Comparison of ENCODE assay signal across 27 cellular contexts in the genomic region with DNA sequence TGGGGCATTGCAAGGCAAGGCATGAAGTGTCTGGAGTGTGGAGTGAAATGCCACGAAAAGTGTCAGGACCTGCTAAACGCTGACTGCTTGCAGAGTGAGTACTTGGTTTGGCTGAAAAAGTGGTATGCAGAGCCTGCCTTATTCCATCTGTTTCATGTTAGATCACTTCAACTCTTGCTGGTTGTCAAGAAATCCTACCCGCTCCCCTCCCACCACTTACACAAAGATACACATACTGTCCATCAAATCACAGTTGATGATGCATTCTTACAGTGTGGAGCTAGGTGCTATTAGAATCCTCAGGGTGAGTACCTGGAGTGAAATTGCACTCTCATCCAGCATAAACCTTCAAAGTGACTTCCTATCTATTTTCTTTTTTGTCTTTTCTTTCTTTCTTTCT.
"Had no signal": no experiment of that assay in that cellular context is flagged by ENCODE, and none has a peak within 500 bp of the region (broad histone marks: within the 10 kb centered on the region; RNA-seq: fewer than 3 reads in every experiment).

No MANE protein-coding gene starts in this region.

- DNase-seq: stimulated activated CD4-positive, alpha-beta T cell treated with anti-CD3 and anti-CD28 coated beads, Interleukin-2, amount 100 ng/mL, for 48 hours; stimulated activated CD4-positive, alpha-beta T cell treated with anti-CD3 and anti-CD28 coated beads, Interleukin-4, amount 100 ng/mL, for 1 hour; stimulated activated CD4-positive, alpha-beta T cell treated with anti-CD3 and anti-CD28 coated beads, Interleukin-4, amount 100 ng/mL, for 24 hours; stimulated activated CD4-positive, alpha-beta T cell treated with anti-CD3 and anti-CD28 coated beads, Interleukin-4, amount 100 ng/mL, for 4 hours; stimulated activated CD8-positive, alpha-beta memory T cell treated with anti-CD3 and anti-CD28 coated beads, Interleukin-4, amount 100 ng/mL, for 48 hours; stimulated activated naive B cell treated with anti-CD40 and anti-IgM and Interleukin-4, amounts not matched to agents 10 μg/mL and 1 μg/mL and 100 μg/mL, for 72 hours; stimulated activated naive CD4-positive, alpha-beta T cell; stimulated activated naive CD4-positive, alpha-beta T cell treated with Interleukin-2 at 50 U/mL for 16 hours; stimulated activated naive CD8-positive, alpha-beta T cell treated with anti-CD3 and anti-CD28 coated beads, Interleukin-15, amount 100 ng/mL, for 72 hours; stimulated activated naive CD8-positive, alpha-beta T cell treated with anti-CD3 and anti-CD28 coated beads, Interleukin-15, Interleukin-2, amounts not matched to agents 100 U/mL and 50 U/mL, for 24 hours; stomach; substantia nigra; testis; thyroid gland; tibial artery; transverse colon; trophoblast cell; upper lobe of left lung; upper lobe of right lung; uterus had no signal

- H3K4me3 ChIP-seq: stomach, suprapubic skin, testis, thoracic aorta, thyroid gland, tibial artery, tibial nerve, transverse colon, upper lobe of left lung, upper lobe of right lung, uterus, vagina had no signal

- H3K27ac ChIP-seq: stomach, suprapubic skin, testis, thoracic aorta, thyroid gland, tibial artery, tibial nerve, transverse colon, upper lobe of left lung, upper lobe of right lung, uterus, vagina had no signal

- FAIRE-seq: urothelium cell line had no signal

- H3K27me3 ChIP-seq: stomach, suprapubic skin, testis, thyroid gland, tibial artery, tibial nerve, transverse colon, upper lobe of left lung, upper lobe of right lung, uterus, vagina had no signal

- H3K36me3 ChIP-seq: stomach, suprapubic skin, thoracic aorta, thyroid gland, tibial artery, tibial nerve, transverse colon, upper lobe of left lung, upper lobe of right lung, uterus, vagina had no signal

- ATAC-seq: stimulated activated effector memory CD8-positive, alpha-beta T cell treated with anti-CD3 and anti-CD28 coated beads, Interleukin-12 subunit alpha, Interleukin-12 subunit beta, amount 100 ng/mL, for 72 hours; stimulated activated memory B cell treated with anti-CD40 and anti-IgM and Interleukin-4, amounts not matched to agents 10 μg/mL and 1 μg/mL and 100 μg/mL, for 72 hours; stimulated activated naive B cell treated with anti-CD40 and anti-IgM and Interleukin-4, amounts not matched to agents 10 μg/mL and 1 μg/mL and 100 μg/mL, for 72 hours; stimulated activated naive CD8-positive, alpha-beta T cell treated with anti-CD3 and anti-CD28 coated beads, Interleukin-15, amount 100 ng/mL, for 72 hours; stimulated activated naive CD8-positive, alpha-beta T cell treated with anti-CD3 and anti-CD28 coated beads, Interleukin-15, Interleukin-2, amounts not matched to agents 100 U/mL and 50 U/mL, for 24 hours; upper lobe of right lung had no signal

- H3K4me1 ChIP-seq: stomach, suprapubic skin, testis, thyroid gland, tibial nerve, transverse colon, upper lobe of left lung, upper lobe of right lung, uterus, vagina had no signal

- H3K9me3 ChIP-seq: stomach, suprapubic skin, testis, thoracic aorta, thyroid gland, tibial artery, tibial nerve, transverse colon, upper lobe of left lung, upper lobe of right lung, uterus, vagina had no signal
